Comparison of ENCODE assay signal across 15 cellular contexts in the genomic region with DNA sequence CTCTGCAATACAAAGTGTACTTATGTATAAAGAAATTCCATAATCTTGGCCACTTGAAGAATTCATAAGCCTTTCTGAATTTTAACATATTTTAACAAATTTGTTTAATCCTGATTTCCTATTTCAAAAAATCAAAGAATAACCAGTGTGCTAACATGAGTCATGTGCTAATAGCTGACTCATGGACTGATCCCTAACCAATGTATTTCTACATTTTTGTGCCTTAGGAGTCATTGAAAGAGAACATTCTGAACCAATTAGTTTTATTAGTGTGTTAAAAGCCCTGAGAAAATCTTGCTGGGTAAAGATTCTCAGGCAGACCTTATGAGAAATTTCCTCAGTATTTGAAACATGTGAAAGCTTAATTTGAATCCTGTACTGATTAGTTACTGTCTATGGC.
DNase-seq lines count a peak whose midpoint lies in the region; ATAC-seq and TF ChIP-seq lines count a peak whose summit lies in the region.
"Had no signal": no experiment of that assay in that cellular context is flagged by ENCODE, and none has a peak within 500 bp of the region (broad histone marks: within the 10 kb centered on the region; RNA-seq: fewer than 3 reads in every experiment).

No MANE protein-coding gene starts in this region.

- TF ChIP-seq CTCF in suprapubic skin (IDR thresholded peaks at IDR 0.05) = no peak

- no peaks in the 10 kb centered on the region for H3K36me3 ChIP-seq in suprapubic skin

- no peak for ATAC-seq in HG03460 (IDR thresholded peaks at IDR 0.05; ENCODE audit: unreplicated experiment)
- ATAC-seq: stimulated activated naive CD8-positive, alpha-beta T cell treated with anti-CD3 and anti-CD28 coated beads, Interleukin-15, amount 100 ng/mL, for 72 hours had no signal

- H3K27me3 ChIP-seq in suprapubic skin = no peaks in the 10 kb centered on the region

- no peak for TF ChIP-seq EP300 in suprapubic skin (IDR thresholded peaks at IDR 0.05)

- TF ChIP-seq POLR2A in suprapubic skin (IDR thresholded peaks at IDR 0.05) = no peak

- no peak overlapping the region for H3K4me3 ChIP-seq in suprapubic skin

- no peaks in the 10 kb centered on the region for H3K9me3 ChIP-seq in suprapubic skin

- H3K4me1 ChIP-seq in suprapubic skin = peaks cover 5% of the 10 kb centered on the region

- DNase-seq in HCEC 1CT (peak; percentile 95), astrocyte of the hippocampus (ENCODE audit: low read depth, low spot score) (peak; percentile 78), hepatic stellate cell (ENCODE audit: low spot score) (peak; percentile 64), suprapubic skin (ENCODE audit: low spot score in 2 of 2) (no peak), NCI-H510A (lab: John Stamatoyannopoulos, UW) (no peak), HUDEP-2 (lab: John Stamatoyannopoulos, UW; ENCODE audit: unreplicated experiment in 76 of 76) (no peak)
- no peak for DNase-seq in activated CD4-positive, alpha-beta T cell treated with anti-CD3 and anti-CD28 coated beads for 1 hour
- DNase-seq: activated T-cell treated with anti-CD3 and anti-CD28 coated beads, Interleukin-2, amount 50 U/mL, for 48 hours; GDM1; KG1; midbrain; NCI-H526; stimulated activated naive CD8-positive, alpha-beta T cell treated with anti-CD3 and anti-CD28 coated beads, Interleukin-15, amount 100 ng/mL, for 72 hours; T-helper 9 cell had no signal

- peak overlapping the region; percentile 57 for H3K27ac ChIP-seq in suprapubic skin

Comparison
In these comparisons a context has a peak if more than half of its experiments do, and no peak if none do; other contexts are left out.
1. DNase-seq: peak in HCEC 1CT (single experiment), astrocyte of the hippocampus (single experiment) and hepatic stellate cell (single experiment); none in suprapubic skin (0 of 2), activated CD4-positive, alpha-beta T cell treated with anti-CD3 and anti-CD28 coated beads for 1 hour (single experiment), NCI-H510A (single experiment) and HUDEP-2 (0 of 76).